ENCODE assay signal across 8 cellular contexts in genomic region chr12:111407371-111408115, GRCh38. TPM values are rescaled to one million over a fixed set of nuclear protein-coding genes. Genes with fewer than 3 reads are reported as not detected.
A peak's percentile ranks its signal among the peaks of the same experiment; 100 is the strongest.
DNase-seq lines count a peak whose midpoint lies in the region; ATAC-seq and TF ChIP-seq lines count a peak whose summit lies in the region.

No MANE protein-coding gene starts in this region.

- no peaks in the 10 kb centered on the region for H3K9me3 ChIP-seq in ascending aorta
- no peaks in the 10 kb centered on the region for H3K9me3 ChIP-seq in thoracic aorta

- CTCF ChIA-PET in activated CD4-positive, alpha-beta T cell treated with anti-CD3 and anti-CD28 coated beads for 36 hours (lab: Charles Lee) = interaction anchor here (1.1 to 24.4 kb wide), 6 partner anchors 9 to 976 kb away, joined by 3 to 890 read pairs (median 6); no protein-coding TSS in a partner anchor

- H3K4me1 Mint-ChIP-seq in activated CD4-positive, alpha-beta T cell treated with anti-CD3 and anti-CD28 coated beads for 36 hours = peaks cover 72% of the 10 kb centered on the region

- H3K9me3 Mint-ChIP-seq in activated CD4-positive, alpha-beta T cell treated with anti-CD3 and anti-CD28 coated beads for 36 hours (ENCODE audit: low read depth) = no peaks in the 10 kb centered on the region

- H3K27me3 ChIP-seq in ascending aorta (no peaks in the 10 kb centered on the region), thoracic aorta (replicated peaks; ENCODE audit: insufficient read depth) (no peaks in the 10 kb centered on the region)

- H3K4me3 ChIP-seq in ascending aorta (peak overlapping the region; percentile 83 to 90), thoracic aorta (peak overlapping the region; percentile 96)

- intact Hi-C loops in activated CD4-positive, alpha-beta T cell treated with anti-CD3 and anti-CD28 coated beads for 36 hours (cut with DNase I, micrococcal nuclease) = loop anchor here (2.0 to 10.0 kb wide), 6 partner anchors 140 to 1007 kb away; partner anchors contain the start of genes NAA25 (in 1 of the 2), PPTC7 (in 1 of the 2), PTPN11 (in 1 of the 2) and RAD9B (in 1 of the 2)
- intact Hi-C loops in ascending aorta (cut with DNase I) = loop anchor here (2.0 kb wide), 2 partner anchors 25 to 191 kb away; partner anchors contain the start of gene ATXN2

- H3K36me3 ChIP-seq in ascending aorta (no peaks in the 10 kb centered on the region), thoracic aorta (no peaks in the 10 kb centered on the region)

- peaks cover 15 to 51% of the 10 kb centered on the region in 2 donors for H3K4me1 ChIP-seq in ascending aorta
- H3K4me1 ChIP-seq in thoracic aorta (ENCODE audit: control insufficient read depth in 1 of 2, low read depth in 2 of 2) = peaks cover 39 to 90% of the 10 kb centered on the region in 2 donors

- H3K36me3 Mint-ChIP-seq in activated CD4-positive, alpha-beta T cell treated with anti-CD3 and anti-CD28 coated beads for 36 hours (ENCODE audit: low read depth) = peaks cover 11% of the 10 kb centered on the region

- DNase-seq in activated CD4-positive, alpha-beta T cell treated with anti-CD3 and anti-CD28 coated beads for 36 hours = no peak
- DNase-seq in activated CD4-positive, alpha-beta T cell treated with anti-CD3 and anti-CD28 coated beads for 1 hour = no peak
- DNase-seq in ascending aorta (ENCODE audit: low spot score in 2 of 2) (no peak), left kidney (ENCODE audit: low read depth, low spot score) (peak; percentile 27), thoracic aorta (ENCODE audit: low spot score) (no peak), NCI-H82 (lab: John Stamatoyannopoulos, UW) (no peak), AML-193 (lab: John Stamatoyannopoulos, UW) (no peak)

- ATAC-seq in activated CD4-positive, alpha-beta T cell treated with anti-CD3 and anti-CD28 coated beads for 36 hours = no peak
- no peak for ATAC-seq in thoracic aorta (ENCODE audit: insufficient number of reproducible peaks, low FRiP score, low read depth)
- ATAC-seq in GM18511 (IDR thresholded peaks at IDR 0.05; ENCODE audit: unreplicated experiment) = no peak

- H3K27me3 Mint-ChIP-seq in activated CD4-positive, alpha-beta T cell treated with anti-CD3 and anti-CD28 coated beads for 36 hours = no peaks in the 10 kb centered on the region

- peak overlapping the region; percentile 91 to 92 for H3K27ac ChIP-seq in ascending aorta
- peak overlapping the region; percentile 65 to 66 for H3K27ac ChIP-seq in thoracic aorta

- POLR2A ChIA-PET in activated CD4-positive, alpha-beta T cell treated with anti-CD3 and anti-CD28 coated beads for 36 hours (lab: Charles Lee) = interaction anchor here (0.6 to 2.5 kb wide), 4 partner anchors 22 to 694 kb away, joined by 3 to 6 read pairs (median 4); no protein-coding TSS in a partner anchor

- H3K4me3 Mint-ChIP-seq in activated CD4-positive, alpha-beta T cell treated with anti-CD3 and anti-CD28 coated beads for 36 hours = peak overlapping the region; percentile 94

- peak overlapping the region; percentile 90 for H3K27ac Mint-ChIP-seq in activated CD4-positive, alpha-beta T cell treated with anti-CD3 and anti-CD28 coated beads for 36 hours

- TF ChIP-seq CTCF in ascending aorta (IDR thresholded peaks at IDR 0.05) (no peak), thoracic aorta (IDR thresholded peaks at IDR 0.05) (no peak)

RNA-seq across cellular contexts. Expression of gene SH2B3, which starts 1.8 kb away (rescaled TPM):
- 10 to 100 TPM; 29.2 to 32.7 TPM for total RNA-seq in activated CD4-positive, alpha-beta T cell treated with anti-CD3 and anti-CD28 coated beads for 36 hours
- total RNA-seq in ascending aorta (124 TPM), thoracic aorta (100 to 1,000 TPM in 1 of 2 donors, 10 to 100 TPM in 1; 48.6 to 117 TPM)

RNA-seq across cellular contexts. Expression of gene PHETA1, which starts 38.6 kb away (rescaled TPM):
- total RNA-seq in activated CD4-positive, alpha-beta T cell treated with anti-CD3 and anti-CD28 coated beads for 36 hours = 1 to 10 TPM; 1.3 to 1.5 TPM
- total RNA-seq in ascending aorta (12.9 TPM), thoracic aorta (10 to 100 TPM; 12.6 to 14.7 TPM)
